Comparison of ENCODE assay signal across 22 cellular contexts in genomic region chr11:20014067-20014402, GRCh38.
DNase-seq lines count a peak whose midpoint lies in the region; ATAC-seq, FAIRE-seq and TF ChIP-seq lines count a peak whose summit lies in the region.
"Had no signal": no experiment of that assay in that cellular context is flagged by ENCODE, and none has a peak within 500 bp of the region (broad histone marks: within the 10 kb centered on the region; RNA-seq: fewer than 3 reads in every experiment).

No MANE protein-coding gene starts in this region.

- peaks cover 6 to 26% of the 10 kb centered on the region in 2 experiments; a peak in 3 of 4 replicates for H3K79me1 ChIP-seq in IMR-90 (ENCODE audit: low read depth in 1 of 2, low read length in 2 of 2)

- no peak for ATAC-seq in IMR-90 (ENCODE audit: low read depth)
- no peak for ATAC-seq in HepG2
- no peak for ATAC-seq in GM21825 (IDR thresholded peaks at IDR 0.05; ENCODE audit: unreplicated experiment)
- no peak for ATAC-seq in HG03196 (IDR thresholded peaks at IDR 0.05; ENCODE audit: unreplicated experiment)
- ATAC-seq: activated naive CD4-positive, alpha-beta T cell treated with anti-CD3 and anti-CD28 coated beads, Interleukin-2, amount 50 U/mL, for 72 hours had no signal

- H3K9me1 ChIP-seq in IMR-90 (ENCODE audit: insufficient read depth, low read length), result peaks cover 3% of the 10 kb centered on the region; the same call in 1 of the 2 replicates

- H3K9me3 Mint-ChIP-seq in progenitor cell of endocrine pancreas (ENCODE audit: low read depth), result no peaks in the 10 kb centered on the region
- H3K9me3 Mint-ChIP-seq in activated CD4-positive, alpha-beta memory T cell treated with anti-CD3 and anti-CD28 coated beads, Interleukin-2, amount 10 ng/mL, durations not matched to agents 7 days and 5 days, result no peaks in the 10 kb centered on the region
- H3K9me3 Mint-ChIP-seq: activated CD4-positive, alpha-beta memory T cell treated with anti-CD3 and anti-CD28 coated beads for 36 hours; activated naive CD4-positive, alpha-beta T cell treated with anti-CD3 and anti-CD28 coated beads, Interleukin-2, amount 50 U/mL, for 72 hours; activated T-helper 2 cell treated with anti-CD3 and anti-CD28 coated beads, Interferon-gamma antibody, Interleukin-2, Interleukin-4, amounts not matched to agents 10 μg/mL and 5 μg/mL and 100 μg/mL, durations not matched to agents 14 hours and 24 hours and 36 hours; CD4-positive, alpha-beta memory T cell; naive B cell; stimulated activated naive CD8-positive, alpha-beta T cell treated with anti-CD3 and anti-CD28 coated beads, Interleukin-15, Interleukin-2, amounts not matched to agents 100 ng/mL and 50 ng/mL, for 24 hours had no signal

- H3K27me3 ChIP-seq in IMR-90 (ENCODE audit: control insufficient read depth, insufficient read depth, low read length) (no peaks in the 10 kb centered on the region), WERI-Rb-1 (ENCODE audit: insufficient read depth, low read depth, severe bottlenecking) (no peaks in the 10 kb centered on the region), HepG2 (ENCODE audit: control insufficient read depth in 1 of 2, insufficient read depth in 2 of 2, low read length in 2 of 2) (no peaks in the 10 kb centered on the region)
- H3K27me3 ChIP-seq: sigmoid colon, tibial nerve had no signal

- CTCF ChIA-PET in IMR-90 (lab: Yijun Ruan, JAX) (interaction anchor here (0.6 to 1.1 kb wide), 2 partner anchors 83 to 311 kb away, joined by 3 to 4 read pairs; no protein-coding TSS in a partner anchor), HepG2 (lab: Yijun Ruan, JAX; ENCODE audit: low intra/inter-chr PET ratio, low total read pairs) (no interaction called here)
- CTCF ChIA-PET in activated CD4-positive, alpha-beta memory T cell treated with anti-CD3 and anti-CD28 coated beads, Interleukin-2, amount 10 ng/mL, durations not matched to agents 7 days and 5 days (lab: Charles Lee), result no interaction called here

- H2AK5ac ChIP-seq in IMR-90 (ENCODE audit: low read depth, low read length), result 0 out of 2 replicates have a peak overlapping the region, but pooled peaks have one; percentile 53

- H4K5ac ChIP-seq in IMR-90 (ENCODE audit: low read depth, low read length), result no peak overlapping the region

- H3K9ac ChIP-seq in IMR-90 (ENCODE audit: low read depth, low read length) (no peak overlapping the region), HepG2 (ENCODE audit: insufficient read depth, low read depth, low read length) (peak overlapping the region; percentile 37; the same call in 1 of the 2 replicates)

- no peak overlapping the region for H4K8ac ChIP-seq in IMR-90 (ENCODE audit: low read depth in 2 of 2, low read length in 2 of 2)

- TF ChIP-seq POLR2A in IMR-90 (IDR thresholded peaks at IDR 0.05; ENCODE audit: low read depth, low read length) (no peak), HepG2 (IDR thresholded peaks at IDR 0.05; ENCODE audit: insufficient read depth in 1 of 2, low read depth in 2 of 2, low read length in 2 of 2) (no peak)

- H3K4me1 Mint-ChIP-seq in progenitor cell of endocrine pancreas (ENCODE audit: low read depth), result peaks cover 28% of the 10 kb centered on the region
- no peaks in the 10 kb centered on the region for H3K4me1 Mint-ChIP-seq in activated CD4-positive, alpha-beta memory T cell treated with anti-CD3 and anti-CD28 coated beads, Interleukin-2, amount 10 ng/mL, durations not matched to agents 7 days and 5 days
- H3K4me1 Mint-ChIP-seq: CD4-positive, alpha-beta memory T cell had no signal

- FAIRE-seq in HepG2 (lab: Jason Lieb, UNC), result no peak
- FAIRE-seq: endothelial cell of umbilical vein had no signal

- no peak overlapping the region for H3K56ac ChIP-seq in IMR-90 (ENCODE audit: extremely low read depth, insufficient read depth, low read length)

- H3K4ac ChIP-seq in IMR-90 (ENCODE audit: low read depth, low read length), result no peak overlapping the region

- no peak overlapping the region for H2BK20ac ChIP-seq in IMR-90 (ENCODE audit: low read depth, low read length)

- TF ChIP-seq CTCF in IMR-90 (conservative IDR thresholded peaks at IDR 0.05; ENCODE audit: low read depth, low read length) (no peak), WERI-Rb-1 (IDR thresholded peaks at IDR 0.05; ENCODE audit: low read depth, low read length) (no peak), HepG2 (CRISPR knock-in tag; IDR thresholded peaks at IDR 0.05) (no peak), progenitor cell of endocrine pancreas (IDR thresholded peaks at IDR 0.05; ENCODE audit: unreplicated experiment) (no peak)

- dilution Hi-C loops in IMR-90 (cut with HindIII; ENCODE audit: low sequenced_read_pairs, unreplicated experiment), result no loop called here

- no peak overlapping the region for H2BK15ac ChIP-seq in IMR-90 (ENCODE audit: low read depth, low read length)

- intact Hi-C loops in IMR-90 (cut with micrococcal nuclease), result no loop called here
- intact Hi-C loops in HepG2 (cut with micrococcal nuclease; ENCODE audit: unreplicated experiment), result no loop called here

- peaks cover 29% of the 10 kb centered on the region for H3K79me2 ChIP-seq in HepG2 (ENCODE audit: insufficient read depth, low read length)

- H3K4me2 ChIP-seq in IMR-90 (ENCODE audit: low read depth, low read length) (no peak overlapping the region), HepG2 (ENCODE audit: low read depth, low read length) (peak overlapping the region; percentile 84)

- H4K20me1 ChIP-seq in IMR-90 (ENCODE audit: insufficient read depth, low read length) (no peaks in the 10 kb centered on the region; the same call in 1 of the 2 replicates), HepG2 (ENCODE audit: insufficient read depth, low read length) (no peaks in the 10 kb centered on the region)

- H2BK5ac ChIP-seq in IMR-90 (ENCODE audit: low read depth, low read length, poor library complexity, severe bottlenecking), result no peak overlapping the region

- H3K4me3 Mint-ChIP-seq in progenitor cell of endocrine pancreas (ENCODE audit: low read depth), result no peak overlapping the region
- H3K4me3 Mint-ChIP-seq in activated CD4-positive, alpha-beta memory T cell treated with anti-CD3 and anti-CD28 coated beads, Interleukin-2, amount 10 ng/mL, durations not matched to agents 7 days and 5 days, result no peak overlapping the region
- H3K4me3 Mint-ChIP-seq: activated CD4-positive, alpha-beta memory T cell treated with anti-CD3 and anti-CD28 coated beads for 36 hours; CD4-positive, alpha-beta memory T cell; stimulated activated naive CD8-positive, alpha-beta T cell treated with anti-CD3 and anti-CD28 coated beads, Interleukin-15, Interleukin-2, amounts not matched to agents 100 ng/mL and 50 ng/mL, for 24 hours had no signal

- H2AK9ac ChIP-seq in IMR-90 (replicated peaks; ENCODE audit: low read depth, low read length, poor library complexity), result no peak overlapping the region

- peak overlapping the region; percentile 86 for H3K27ac Mint-ChIP-seq in progenitor cell of endocrine pancreas
- H3K27ac Mint-ChIP-seq in activated CD4-positive, alpha-beta memory T cell treated with anti-CD3 and anti-CD28 coated beads, Interleukin-2, amount 10 ng/mL, durations not matched to agents 7 days and 5 days, result no peak overlapping the region
- H3K27ac Mint-ChIP-seq: activated CD4-positive, alpha-beta memory T cell treated with anti-CD3 and anti-CD28 coated beads for 36 hours; activated naive CD4-positive, alpha-beta T cell treated with anti-CD3 and anti-CD28 coated beads, Interleukin-2, amount 50 U/mL, for 72 hours; activated T-helper 2 cell treated with anti-CD3 and anti-CD28 coated beads, Interferon-gamma antibody, Interleukin-2, Interleukin-4, amounts not matched to agents 10 μg/mL and 5 μg/mL and 100 μg/mL, durations not matched to agents 14 hours and 24 hours and 36 hours; CD4-positive, alpha-beta memory T cell; naive B cell; stimulated activated naive CD8-positive, alpha-beta T cell treated with anti-CD3 and anti-CD28 coated beads, Interleukin-15, Interleukin-2, amounts not matched to agents 100 ng/mL and 50 ng/mL, for 24 hours had no signal

- no peak for TF ChIP-seq RAD21 in IMR-90 (IDR thresholded peaks at IDR 0.05; ENCODE audit: low read length)
- no peak for TF ChIP-seq RAD21 in HepG2 (CRISPR knock-in tag; IDR thresholded peaks at IDR 0.05)

- H3K36me3 ChIP-seq in IMR-90 (ENCODE audit: control insufficient read depth, insufficient read depth, low read length), result no peaks in the 10 kb centered on the region
- H3K36me3 ChIP-seq in WERI-Rb-1, result no peaks in the 10 kb centered on the region
- no peaks in the 10 kb centered on the region; a peak in 1 of 5 replicates for H3K36me3 ChIP-seq in HepG2 (replicated peaks in 1 of 2; ENCODE audit: control insufficient read depth in 1 of 2, insufficient read depth in 2 of 2, low read length in 2 of 2)
- H3K36me3 ChIP-seq: sigmoid colon had no signal

- H3K18ac ChIP-seq in IMR-90 (ENCODE audit: low read depth, low read length), result no peak overlapping the region

- no peak overlapping the region for H3K27ac ChIP-seq in IMR-90 (ENCODE audit: insufficient read depth, low read length)
- peak overlapping the region; percentile 75 for H3K27ac ChIP-seq in WERI-Rb-1
- H3K27ac ChIP-seq in HepG2 (ENCODE audit: extremely low read length, insufficient read depth, low read length), result peak overlapping the region; percentile 68
- H3K27ac ChIP-seq: sigmoid colon, tibial nerve had no signal

- in situ Hi-C loops in IMR-90 (cut with MboI; ENCODE audit: low sequenced_read_pairs) (no loop called here), HepG2 (cut with HindIII; ENCODE audit: extremely low pct_ligation_motif_present, low pct_unique_long_range_greater_than_20kb) (no loop called here)

- H2AFZ ChIP-seq in IMR-90 (replicated peaks; ENCODE audit: low read length, poor library complexity) (no peak overlapping the region), HepG2 (ENCODE audit: low read length) (no peak overlapping the region)

- no CpG with 5 or more reads among the region's 2 CpGs for WGBS in IMR-90 (ENCODE audit: extremely low coverage in 2 of 2, insufficient read length in 1 of 2), 2 experiments
- WGBS in HepG2 (ENCODE audit: low lambda C conversion rate), result 30% methylated on average over 2 of the region's 2 CpGs

- no peak overlapping the region for H3K23ac ChIP-seq in IMR-90 (ENCODE audit: low read depth, low read length)

- no peaks in the 10 kb centered on the region for H3K27me3 Mint-ChIP-seq in progenitor cell of endocrine pancreas
- peaks cover 11% of the 10 kb centered on the region for H3K27me3 Mint-ChIP-seq in activated CD4-positive, alpha-beta memory T cell treated with anti-CD3 and anti-CD28 coated beads, Interleukin-2, amount 10 ng/mL, durations not matched to agents 7 days and 5 days
- H3K27me3 Mint-ChIP-seq: naive B cell had no signal

- POLR2A ChIA-PET in IMR-90 (lab: Charles Lee; ENCODE audit: unreplicated experiment), result no interaction called here
- POLR2A ChIA-PET in HepG2 (lab: Yijun Ruan, JAX), result interaction anchor here (1.2 to 3.9 kb wide), 7 partner anchors 9 to 60 kb away, joined by 3 to 48 read pairs (median 10); no protein-coding TSS in a partner anchor
- POLR2A ChIA-PET in activated CD4-positive, alpha-beta memory T cell treated with anti-CD3 and anti-CD28 coated beads, Interleukin-2, amount 10 ng/mL, durations not matched to agents 7 days and 5 days (lab: Charles Lee), result no interaction called here

- no peak overlapping the region for H3K14ac ChIP-seq in IMR-90 (replicated peaks; ENCODE audit: low read depth, low read length)

- BruUV-seq in IMR-90 (replicated peaks; lab: Mats Ljungman, UMichigan) (no TSS peak), HepG2 (replicated peaks; lab: Mats Ljungman, UMichigan) (no TSS peak)

- DNase-seq in IMR-90, result no peak
- no peak for DNase-seq in WERI-Rb-1
- no peak for DNase-seq in HepG2 (ENCODE audit: low spot score)
- DNase-seq in progenitor cell of endocrine pancreas (ENCODE audit: low spot score, unreplicated experiment), result no peak
- DNase-seq in activated CD4-positive, alpha-beta memory T cell treated with anti-CD3 and anti-CD28 coated beads, Interleukin-2, amount 10 ng/mL, durations not matched to agents 7 days and 5 days, result no peak
- DNase-seq: activated CD4-positive, alpha-beta memory T cell treated with anti-CD3 and anti-CD28 coated beads for 36 hours; aorta; CD4-positive, alpha-beta memory T cell; GDM1; H7; naive B cell; NCI-H1694 treated with DMSO at 0.1 percent for 48 hours; RPMI8226; sigmoid colon; T-helper 9 cell had no signal

- no peak overlapping the region for H3K4me3 ChIP-seq in IMR-90 (ENCODE audit: insufficient read depth, low read depth, low read length)
- H3K4me3 ChIP-seq in WERI-Rb-1 (ENCODE audit: low read depth, low read length), result no peak overlapping the region
- peak overlapping the region in 1 of 3 experiments; percentile 27; a peak in 2 of 6 replicates for H3K4me3 ChIP-seq in HepG2 (replicated peaks in 1 of 3; ENCODE audit: insufficient read depth in 1 of 3, low read depth in 2 of 3, low read length in 3 of 3)
- H3K4me3 ChIP-seq: sigmoid colon, tibial nerve had no signal

- no peak overlapping the region for H4K91ac ChIP-seq in IMR-90 (ENCODE audit: insufficient read depth, low read depth, low read length)

- H3K36me3 Mint-ChIP-seq in progenitor cell of endocrine pancreas (ENCODE audit: insufficient read depth), result no peaks in the 10 kb centered on the region
- H3K36me3 Mint-ChIP-seq in activated CD4-positive, alpha-beta memory T cell treated with anti-CD3 and anti-CD28 coated beads, Interleukin-2, amount 10 ng/mL, durations not matched to agents 7 days and 5 days (ENCODE audit: low read depth), result no peaks in the 10 kb centered on the region
- H3K36me3 Mint-ChIP-seq: activated CD4-positive, alpha-beta memory T cell treated with anti-CD3 and anti-CD28 coated beads for 36 hours; activated naive CD4-positive, alpha-beta T cell treated with anti-CD3 and anti-CD28 coated beads, Interleukin-2, amount 50 U/mL, for 72 hours; CD4-positive, alpha-beta memory T cell; naive B cell had no signal

- H3K9me3 ChIP-seq in IMR-90 (ENCODE audit: control insufficient read depth, insufficient read depth, low read length) (no peaks in the 10 kb centered on the region), WERI-Rb-1 (ENCODE audit: severe bottlenecking) (no peaks in the 10 kb centered on the region), HepG2 (ENCODE audit: low read length) (no peaks in the 10 kb centered on the region)
- H3K9me3 ChIP-seq: sigmoid colon, tibial nerve had no signal

- H3K4me1 ChIP-seq in IMR-90 (ENCODE audit: control insufficient read depth, insufficient read depth, low read length) (peaks cover 13% of the 10 kb centered on the region), HepG2 (ENCODE audit: insufficient read depth, low read length) (peaks cover 93% of the 10 kb centered on the region)

- H2BK120ac ChIP-seq in IMR-90 (ENCODE audit: low read depth, low read length), result no peak overlapping the region

- TF ChIP-seq EP300 in HepG2 (IDR thresholded peaks at IDR 0.05; ENCODE audit: low read depth in 2 of 2, low read length in 2 of 2) (no peak), HepG2 (CRISPR knock-in tag; IDR thresholded peaks at IDR 0.05; ENCODE audit: borderline replicate concordance) (no peak)
